In genomic region chr22:36065462-36065774, GRCh38 we compare ENCODE assay signal across 1 cellular context.
TF ChIP-seq lines count a peak whose summit lies in the region.

No MANE protein-coding gene starts in this region.

TF ChIP-seq in GM23338, 12 proteins besides CTCF, POLR2A, EP300 and RAD21 (continued from another document):
- TF ChIP-seq ETS1 (IDR thresholded peaks at IDR 0.05) (no peak), NANOG (IDR thresholded peaks at IDR 0.05; ENCODE audit: borderline replicate concordance) (no peak), REST (IDR thresholded peaks at IDR 0.05; ENCODE audit: unreplicated experiment) (no peak)
